16 cellular contexts compared by ENCODE assay signal in the genomic region with DNA sequence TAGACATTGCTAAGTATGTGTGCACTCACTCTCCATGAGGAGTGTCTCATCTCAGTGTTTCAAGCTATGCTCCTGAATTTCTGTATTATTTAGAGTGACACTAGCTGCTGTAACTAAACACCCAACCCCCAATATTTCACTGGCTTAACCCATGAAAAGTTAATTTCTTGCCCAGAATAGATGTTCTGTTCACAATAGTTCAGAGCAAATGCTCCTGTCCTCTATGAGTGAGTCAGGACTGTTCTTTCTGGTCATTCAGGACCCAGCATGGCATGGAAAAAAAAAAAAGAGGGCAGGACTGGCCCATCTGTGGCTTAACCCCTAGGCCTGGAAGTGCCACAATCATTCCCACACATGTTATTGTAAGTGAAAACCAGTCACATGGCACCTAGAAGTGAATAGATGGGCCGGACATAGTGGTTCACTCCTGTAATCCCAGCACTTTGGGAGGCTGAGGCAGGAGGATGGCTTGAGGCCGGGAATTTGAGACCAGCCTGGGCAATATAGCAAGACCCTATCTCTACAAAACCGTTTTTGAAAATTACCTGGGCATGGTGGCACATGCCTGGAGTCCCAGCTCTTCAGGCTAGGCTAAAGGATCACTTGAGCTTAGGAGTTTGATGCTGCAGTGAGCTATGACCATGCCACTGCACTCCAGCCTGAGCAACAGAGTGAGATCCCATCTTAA.
"Had no signal": no experiment of that assay in that cellular context is flagged by ENCODE, and none has a peak within 500 bp of the region (broad histone marks: within the 10 kb centered on the region; RNA-seq: fewer than 3 reads in every experiment).

No MANE protein-coding gene starts in this region.

- H3K36me3 Mint-ChIP-seq: stimulated activated naive B cell treated with anti-CD40 and anti-IgM and Interleukin-4, amounts not matched to agents 10 μg/mL and 1 μg/mL and 100 μg/mL, for 72 hours had no signal

- H3K27ac Mint-ChIP-seq: activated CD4-positive, alpha-beta T cell treated with anti-CD3 and anti-CD28 coated beads, Interleukin-2, amount 10 ng/mL, durations not matched to agents 24 days and 14 days; activated naive CD8-positive, alpha-beta T cell treated with anti-CD3 and anti-CD28 coated beads, Interleukin-2, amount 50 U/mL, for 24 hours; stimulated activated naive B cell treated with anti-CD40 and anti-IgM and Interleukin-4, amounts not matched to agents 10 μg/mL and 1 μg/mL and 100 μg/mL, for 72 hours; T-helper 1 cell treated with Interleukin-12 subunit alpha and Interleukin-12 subunit beta and Interleukin-4 antibody, amounts not matched to agents 30 μg/mL and 1 μg/mL, for 36 hours had no signal

- H3K27me3 ChIP-seq: ascending aorta, cardiac muscle cell, gastrocnemius medialis, heart right ventricle, tibial nerve had no signal

- H3K4me1 Mint-ChIP-seq: activated CD4-positive, alpha-beta T cell treated with anti-CD3 and anti-CD28 coated beads, Interleukin-2, amount 10 ng/mL, durations not matched to agents 24 days and 14 days had no signal

- H3K4me3 Mint-ChIP-seq: activated CD4-positive, alpha-beta T cell treated with anti-CD3 and anti-CD28 coated beads, Interleukin-2, amount 10 ng/mL, durations not matched to agents 24 days and 14 days; activated naive CD8-positive, alpha-beta T cell treated with anti-CD3 and anti-CD28 coated beads, Interleukin-2, amount 50 U/mL, for 24 hours; stimulated activated naive B cell treated with anti-CD40 and anti-IgM and Interleukin-4, amounts not matched to agents 10 μg/mL and 1 μg/mL and 100 μg/mL, for 72 hours; T-helper 1 cell treated with Interleukin-12 subunit alpha and Interleukin-12 subunit beta and Interleukin-4 antibody, amounts not matched to agents 30 μg/mL and 1 μg/mL, for 36 hours had no signal

- ATAC-seq: activated naive CD8-positive, alpha-beta T cell treated with anti-CD3 and anti-CD28 coated beads, Interleukin-2, amount 50 U/mL, for 24 hours had no signal

- H3K4me1 ChIP-seq: ascending aorta, tibial nerve had no signal

- FAIRE-seq: kidney had no signal

- H3K9me3 ChIP-seq: ascending aorta, gastrocnemius medialis, heart right ventricle, left ventricle myocardium inferior, tibial nerve had no signal

- H3K27me3 Mint-ChIP-seq: activated CD4-positive, alpha-beta T cell treated with anti-CD3 and anti-CD28 coated beads, Interleukin-2, amount 10 ng/mL, durations not matched to agents 24 days and 14 days had no signal

- H3K36me3 ChIP-seq: ascending aorta, cardiac muscle cell, gastrocnemius medialis, heart right ventricle, left ventricle myocardium inferior, tibial nerve had no signal

- H3K4me2 ChIP-seq: smooth muscle cell had no signal

- H3K9me3 Mint-ChIP-seq: activated CD4-positive, alpha-beta T cell treated with anti-CD3 and anti-CD28 coated beads, Interleukin-2, amount 10 ng/mL, durations not matched to agents 24 days and 14 days; activated naive CD8-positive, alpha-beta T cell treated with anti-CD3 and anti-CD28 coated beads, Interleukin-2, amount 50 U/mL, for 24 hours; stimulated activated naive B cell treated with anti-CD40 and anti-IgM and Interleukin-4, amounts not matched to agents 10 μg/mL and 1 μg/mL and 100 μg/mL, for 72 hours; T-helper 1 cell treated with Interleukin-12 subunit alpha and Interleukin-12 subunit beta and Interleukin-4 antibody, amounts not matched to agents 30 μg/mL and 1 μg/mL, for 36 hours had no signal

- H3K4me3 ChIP-seq: ascending aorta, cardiac muscle cell, gastrocnemius medialis, heart right ventricle, left ventricle myocardium inferior, smooth muscle cell, tibial nerve had no signal

- H3K27ac ChIP-seq: ascending aorta, cardiac muscle cell, left ventricle myocardium inferior had no signal

- DNase-seq: activated CD4-positive, alpha-beta T cell treated with anti-CD3 and anti-CD28 coated beads, Interleukin-2, amount 10 ng/mL, durations not matched to agents 24 days and 14 days; activated naive CD4-positive, alpha-beta T cell treated with Interleukin-2 at 50 U/mL for 16 hours; activated naive CD8-positive, alpha-beta T cell treated with anti-CD3 and anti-CD28 coated beads, Interleukin-2, amount 50 U/mL, for 24 hours; gastrocnemius medialis; heart right ventricle; kidney; left ventricle myocardium inferior; mesendoderm; retina; stimulated activated CD4-positive, alpha-beta T cell treated with anti-CD3 and anti-CD28 coated beads, Interleukin-2, amount 100 ng/mL, for 24 hours had no signal
